ENCODE assay signal across 8 cellular contexts in the genomic region with DNA sequence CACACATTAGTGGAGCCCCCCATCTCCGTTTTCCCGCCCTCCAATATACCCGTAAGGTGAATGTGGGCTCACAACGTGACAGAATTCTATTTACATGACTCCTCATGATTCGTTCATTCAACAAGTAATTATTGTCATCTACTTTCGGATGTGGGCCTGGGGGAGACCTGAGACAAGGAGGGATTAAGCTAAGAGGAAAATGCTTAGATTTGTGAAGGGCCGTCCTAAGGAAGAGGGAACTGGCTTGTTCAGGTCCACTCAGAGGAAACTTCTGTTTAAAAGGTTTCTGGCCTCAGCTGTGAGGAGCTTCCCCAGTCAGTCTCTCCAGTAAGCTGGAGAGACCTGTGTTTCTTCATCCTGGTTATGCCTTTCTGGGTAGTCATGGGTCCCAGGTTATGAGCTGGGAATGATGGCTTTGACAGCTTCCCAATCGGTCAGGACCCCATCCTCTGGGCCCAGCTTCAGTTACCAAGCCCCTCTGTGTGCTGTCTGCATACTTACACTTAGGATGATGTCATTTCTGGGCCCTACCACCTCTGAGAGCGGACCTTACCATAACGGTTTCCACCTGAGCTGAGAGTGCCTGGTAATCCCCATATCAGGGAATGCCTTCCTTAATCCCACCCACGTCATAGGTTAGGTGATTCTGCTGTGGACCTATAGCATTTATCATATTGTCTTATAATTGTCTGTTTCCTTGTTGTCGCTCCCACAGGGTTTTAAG. TPM values are rescaled to one million over a fixed set of nuclear protein-coding genes. Genes with fewer than 3 reads are reported as not detected.
DNase-seq lines count a peak whose midpoint lies in the region; ATAC-seq and TF ChIP-seq lines count a peak whose summit lies in the region.

No MANE protein-coding gene starts in this region.

- H3K4me1 ChIP-seq in SK-N-SH (ENCODE audit: control insufficient read depth in 1 of 2, insufficient read depth in 2 of 2, low read depth in 1 of 2, low read length in 1 of 2) = peaks cover 10 to 12% of the 10 kb centered on the region in 2 experiments; a peak in 3 of 4 replicates

- H3K4me2 ChIP-seq in SK-N-SH = peak overlapping the region; percentile 49; the same call in 1 of the 2 replicates

- H3K36me3 Mint-ChIP-seq in T-helper 2 cell treated with Interferon-gamma antibody and Interleukin-4, amounts not matched to agents 5 μg/mL and 100 μg/mL, for 36 hours (ENCODE audit: low read depth) = no peaks in the 10 kb centered on the region
- peaks cover 0 to 4% of the 10 kb centered on the region in 2 donors for H3K36me3 Mint-ChIP-seq in stimulated activated naive B cell treated with anti-CD40 and anti-IgM and Interleukin-4, amounts not matched to agents 10 μg/mL and 1 μg/mL and 100 μg/mL, for 72 hours

- peak overlapping the region in 1 of 2 experiments; percentile 24; a peak in 1 of 4 replicates for H3K27ac ChIP-seq in SK-N-SH (ENCODE audit: low read depth in 2 of 2, low read length in 1 of 2)

- H3K36me3 ChIP-seq in SK-N-SH (replicated peaks in 1 of 2; ENCODE audit: control insufficient read depth in 1 of 2, insufficient read depth in 2 of 2, low read length in 1 of 2) = peaks cover 0 to 3% of the 10 kb centered on the region in 2 experiments

- no peaks in the 10 kb centered on the region for H3K9me2 ChIP-seq in SK-N-SH

- no peaks in the 10 kb centered on the region for H3K9me3 ChIP-seq in SK-N-SH

- H3K4me3 ChIP-seq in SK-N-SH (ENCODE audit: low read depth in 2 of 2, low read length in 1 of 2) (peak overlapping the region; percentile 44 to 85; a peak in 3 of 4 replicates), fibroblast of villous mesenchyme (ENCODE audit: low read depth, low read length) (peak overlapping the region; percentile 80)

- no peaks in the 10 kb centered on the region; the same call in 1 of the 2 replicates for H4K20me1 ChIP-seq in SK-N-SH (ENCODE audit: insufficient read depth)

- peaks cover 17% of the 10 kb centered on the region for H3K4me1 Mint-ChIP-seq in T-helper 2 cell treated with Interferon-gamma antibody and Interleukin-4, amounts not matched to agents 5 μg/mL and 100 μg/mL, for 36 hours (ENCODE audit: low read depth)
- H3K4me1 Mint-ChIP-seq in stimulated activated naive B cell treated with anti-CD40 and anti-IgM and Interleukin-4, amounts not matched to agents 10 μg/mL and 1 μg/mL and 100 μg/mL, for 72 hours = peaks cover 9 to 31% of the 10 kb centered on the region in 2 donors

- ATAC-seq in stimulated activated naive B cell treated with anti-CD40 and anti-IgM and Interleukin-4, amounts not matched to agents 10 μg/mL and 1 μg/mL and 100 μg/mL, for 72 hours (replicated peaks) = no peak
- no peak for ATAC-seq in HG02678 (IDR thresholded peaks at IDR 0.05; ENCODE audit: unreplicated experiment)

- no peaks in the 10 kb centered on the region for H3K9me3 Mint-ChIP-seq in T-helper 2 cell treated with Interferon-gamma antibody and Interleukin-4, amounts not matched to agents 5 μg/mL and 100 μg/mL, for 36 hours
- H3K9me3 Mint-ChIP-seq in stimulated activated naive B cell treated with anti-CD40 and anti-IgM and Interleukin-4, amounts not matched to agents 10 μg/mL and 1 μg/mL and 100 μg/mL, for 72 hours = no peaks in the 10 kb centered on the region

- no peak overlapping the region for H3K9ac ChIP-seq in SK-N-SH

- H3K27me3 Mint-ChIP-seq in T-helper 2 cell treated with Interferon-gamma antibody and Interleukin-4, amounts not matched to agents 5 μg/mL and 100 μg/mL, for 36 hours (ENCODE audit: low read depth) = no peaks in the 10 kb centered on the region
- H3K27me3 Mint-ChIP-seq in stimulated activated naive B cell treated with anti-CD40 and anti-IgM and Interleukin-4, amounts not matched to agents 10 μg/mL and 1 μg/mL and 100 μg/mL, for 72 hours = no peaks in the 10 kb centered on the region

- POLR2A ChIA-PET in SK-N-SH (lab: Yijun Ruan, JAX) = no interaction called here

- TF ChIP-seq EP300 in SK-N-SH (IDR thresholded peaks at IDR 0.05; ENCODE audit: borderline replicate concordance in 1 of 2, low read depth in 1 of 2, low read length in 1 of 2) = no peak

- H3F3A ChIP-seq in SK-N-SH (replicated peaks; ENCODE audit: insufficient read depth) = no peaks in the 10 kb centered on the region

- H3K4me3 Mint-ChIP-seq in T-helper 2 cell treated with Interferon-gamma antibody and Interleukin-4, amounts not matched to agents 5 μg/mL and 100 μg/mL, for 36 hours = peak overlapping the region; percentile 91
- H3K4me3 Mint-ChIP-seq in stimulated activated naive B cell treated with anti-CD40 and anti-IgM and Interleukin-4, amounts not matched to agents 10 μg/mL and 1 μg/mL and 100 μg/mL, for 72 hours = peak overlapping the region; percentile 90 to 93

- 60% methylated on average over 11 of the region's 12 CpGs for WGBS in SK-N-SH (ENCODE audit: low lambda C conversion rate)

- peak overlapping the region; percentile 98 for H2AFZ ChIP-seq in SK-N-SH (ENCODE audit: low read depth)

- H3K27me3 ChIP-seq in SK-N-SH (ENCODE audit: insufficient read depth) = no peaks in the 10 kb centered on the region

- peak overlapping the region; percentile 89 for H3K27ac Mint-ChIP-seq in T-helper 2 cell treated with Interferon-gamma antibody and Interleukin-4, amounts not matched to agents 5 μg/mL and 100 μg/mL, for 36 hours
- H3K27ac Mint-ChIP-seq in stimulated activated naive B cell treated with anti-CD40 and anti-IgM and Interleukin-4, amounts not matched to agents 10 μg/mL and 1 μg/mL and 100 μg/mL, for 72 hours = peak overlapping the region; percentile 92

- CTCF ChIA-PET in SK-N-SH (lab: Yijun Ruan, JAX) = interaction anchor here (1.1 kb wide), 1 partner anchor 138 kb away, joined by 3 read pairs; no protein-coding TSS in a partner anchor

- no peak for TF ChIP-seq RAD21 in SK-N-SH (IDR thresholded peaks at IDR 0.05; ENCODE audit: low read length)

- no peak for TF ChIP-seq CTCF in SK-N-SH (IDR thresholded peaks at IDR 0.05)
- TF ChIP-seq CTCF in fibroblast of villous mesenchyme (IDR thresholded peaks at IDR 0.05; ENCODE audit: insufficient read depth, low read depth, low read length) = no peak

- peaks cover 40% of the 10 kb centered on the region for H3K79me2 ChIP-seq in SK-N-SH (ENCODE audit: insufficient read depth)

- no peak for DNase-seq in T-helper 2 cell treated with Interferon-gamma antibody and Interleukin-4, amounts not matched to agents 5 μg/mL and 100 μg/mL, for 36 hours (ENCODE audit: low spot score)
- DNase-seq in T-helper 2 cell = no peak
- no peak for DNase-seq in SK-N-SH
- no peak for DNase-seq in fibroblast of villous mesenchyme (ENCODE audit: low read depth)
- DNase-seq in stimulated activated naive B cell treated with anti-CD40 and anti-IgM and Interleukin-4, amounts not matched to agents 10 μg/mL and 1 μg/mL and 100 μg/mL, for 72 hours = no peak
- no peak for DNase-seq in DMS79 (lab: John Stamatoyannopoulos, UW)
- no peak for DNase-seq in HuH-7 (ENCODE audit: low spot score)

TF ChIP-seq in SK-N-SH, 30 proteins besides CTCF, POLR2A, EP300 and RAD21:
- no peak for TF ChIP-seq SIN3A (IDR thresholded peaks at IDR 0.05; ENCODE audit: borderline replicate concordance, low read depth, low read length)
- TF ChIP-seq, protein P1, sequence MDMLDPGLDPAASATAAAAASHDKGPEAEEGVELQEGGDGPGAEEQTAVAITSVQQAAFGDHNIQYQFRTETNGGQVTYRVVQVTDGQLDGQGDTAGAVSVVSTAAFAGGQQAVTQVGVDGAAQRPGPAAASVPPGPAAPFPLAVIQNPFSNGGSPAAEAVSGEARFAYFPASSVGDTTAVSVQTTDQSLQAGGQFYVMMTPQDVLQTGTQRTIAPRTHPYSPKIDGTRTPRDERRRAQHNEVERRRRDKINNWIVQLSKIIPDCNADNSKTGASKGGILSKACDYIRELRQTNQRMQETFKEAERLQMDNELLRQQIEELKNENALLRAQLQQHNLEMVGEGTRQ (IDR thresholded peaks at IDR 0.05; ENCODE audit: borderline replicate concordance, low read depth, low read length) = no peak

RNA-seq across cellular contexts. Expression of a gene that starts 0.7 kb away (rescaled TPM):
- 60.7 and 68.5 TPM in 2 replicates for polyA plus RNA-seq in SK-N-SH (2012; rRNA removed)
- 38.4 and 52.6 TPM in 2 replicates for polyA plus RNA-seq in SK-N-SH (2012; cell fraction: cytosol; rRNA removed)
- 69.8 and 71.6 TPM in 2 replicates for polyA plus RNA-seq in SK-N-SH (2012; cell fraction: nucleus; rRNA removed)
- 47.9 and 50.9 TPM in 2 replicates for total RNA-seq in fibroblast of villous mesenchyme

RNA-seq across cellular contexts. Expression of a gene that starts 49.3 kb away (rescaled TPM):
- 83.7 and 85.2 TPM in 2 replicates for polyA plus RNA-seq in SK-N-SH (2012; rRNA removed)
- 60.9 and 78.5 TPM in 2 replicates for polyA plus RNA-seq in SK-N-SH (2012; cell fraction: cytosol; rRNA removed)
- 90.5 and 107 TPM in 2 replicates for polyA plus RNA-seq in SK-N-SH (2012; cell fraction: nucleus; rRNA removed)
- total RNA-seq in fibroblast of villous mesenchyme = 47.5 and 54.8 TPM in 2 replicates
